26 cellular contexts compared by ENCODE assay signal in the genomic region with DNA sequence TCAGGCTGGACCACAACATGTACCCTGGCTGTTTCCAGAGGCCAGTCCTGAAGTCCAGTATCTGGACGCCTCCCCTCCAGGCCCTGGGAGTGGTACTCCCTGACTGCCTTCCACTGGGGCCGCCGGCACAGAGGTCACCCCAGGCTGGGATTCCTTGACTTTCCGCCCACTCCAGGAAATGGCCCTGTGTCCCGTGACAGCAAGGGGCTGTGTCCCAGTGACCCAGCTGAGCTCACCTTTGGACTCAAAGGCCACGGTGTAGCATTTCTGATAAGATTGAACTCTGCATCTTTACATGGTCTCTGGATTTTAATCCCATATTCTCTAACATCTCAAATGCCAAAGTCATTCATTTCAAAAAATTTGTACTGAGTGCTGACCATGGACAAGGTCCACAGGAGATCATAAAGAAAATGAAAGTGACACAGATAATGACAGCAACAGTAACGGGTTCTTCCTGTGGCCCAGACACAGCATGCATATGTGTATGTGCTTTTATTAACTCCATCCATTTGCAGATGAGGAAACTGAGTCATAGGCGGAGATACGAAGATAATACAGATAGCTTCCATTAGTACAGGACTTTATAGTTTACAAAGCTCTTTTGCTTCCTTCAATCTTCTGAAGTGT. TPM values are rescaled to one million over a fixed set of nuclear protein-coding genes. Genes with fewer than 3 reads are reported as not detected.
"Had no signal": no experiment of that assay in that cellular context is flagged by ENCODE, and none has a peak within 500 bp of the region (broad histone marks: within the 10 kb centered on the region; RNA-seq: fewer than 3 reads in every experiment).

No MANE protein-coding gene starts in this region.

- H3K36me3 Mint-ChIP-seq: activated CD4-positive, alpha-beta memory T cell treated with anti-CD3 and anti-CD28 coated beads for 36 hours; T-cell had no signal

- H3K27ac Mint-ChIP-seq: activated CD4-positive, alpha-beta memory T cell treated with anti-CD3 and anti-CD28 coated beads for 36 hours; activated CD4-positive, alpha-beta T cell treated with anti-CD3 and anti-CD28 coated beads, Interleukin-2, amount 10 ng/mL, durations not matched to agents 7 days and 5 days; activated naive CD4-positive, alpha-beta T cell treated with anti-CD3 and anti-CD28 coated beads, Interleukin-2, amount 50 U/mL, for 72 hours; IgD-negative memory B cell; T-cell had no signal

- ATAC-seq: activated naive CD4-positive, alpha-beta T cell treated with anti-CD3 and anti-CD28 coated beads, Interleukin-2, amount 50 U/mL, for 72 hours; activated T-cell treated with anti-CD3 and anti-CD28 coated beads, Interleukin-2, amount 50 U/mL, for 4 hours; Right ventricle myocardium inferior; T-cell had no signal

- H3K9me3 Mint-ChIP-seq: activated CD4-positive, alpha-beta memory T cell treated with anti-CD3 and anti-CD28 coated beads for 36 hours; activated CD4-positive, alpha-beta T cell treated with anti-CD3 and anti-CD28 coated beads, Interleukin-2, amount 10 ng/mL, durations not matched to agents 7 days and 5 days; activated naive CD4-positive, alpha-beta T cell treated with anti-CD3 and anti-CD28 coated beads, Interleukin-2, amount 50 U/mL, for 72 hours; activated T-cell treated with anti-CD3 and anti-CD28 coated beads, Interleukin-2, amount 50 U/mL, for 4 hours; IgD-negative memory B cell; T-cell had no signal

- DNase-seq: activated CD4-positive, alpha-beta memory T cell treated with anti-CD3 and anti-CD28 coated beads for 36 hours; activated CD4-positive, alpha-beta T cell treated with anti-CD3 and anti-CD28 coated beads, Interleukin-2, amount 10 ng/mL, durations not matched to agents 7 days and 5 days; activated CD4-positive, CD25-positive, alpha-beta regulatory T cell; activated CD8-positive, alpha-beta memory T cell treated with anti-CD3 and anti-CD28 coated beads for 24 hours; activated effector memory CD4-positive, alpha-beta T cell treated with anti-CD3 and anti-CD28 coated beads, Interleukin-2, amount 50 U/mL, for 16 hours; activated naive CD4-positive, alpha-beta T cell treated with Interleukin-2 at 50 U/mL for 16 hours; activated T-cell treated with anti-CD3 and anti-CD28 coated beads, Interleukin-2, amount 50 U/mL, for 4 hours; amygdala; NCI-H1092; NCI-H1417; NCI-H1694; NCI-H2029; NCI-H2107; NCI-H2171 treated with DMSO at 0.1 percent for 48 hours; NCI-H345; NCI-H510A; NCI-H526 treated with DMSO at 0.1 percent for 48 hours; NCI-H82; RPMI8226; T-cell; T-helper 2 cell; T1000 had no signal

- H3K4me3 Mint-ChIP-seq: activated CD4-positive, alpha-beta memory T cell treated with anti-CD3 and anti-CD28 coated beads for 36 hours; activated CD4-positive, alpha-beta T cell treated with anti-CD3 and anti-CD28 coated beads, Interleukin-2, amount 10 ng/mL, durations not matched to agents 7 days and 5 days; activated T-cell treated with anti-CD3 and anti-CD28 coated beads, Interleukin-2, amount 50 U/mL, for 4 hours; IgD-negative memory B cell; T-cell had no signal

RNA-seq across cellular contexts. Expression of gene ADAMTS14, which starts 5.4 kb away (rescaled TPM):
- total RNA-seq: activated CD4-positive, alpha-beta memory T cell treated with anti-CD3 and anti-CD28 coated beads for 36 hours; activated CD4-positive, alpha-beta T cell treated with anti-CD3 and anti-CD28 coated beads, Interleukin-2, amount 10 ng/mL, durations not matched to agents 7 days and 5 days; MCF 10A had no signal
